In genomic region chr2:171702781-171703556, GRCh38 we compare ENCODE assay signal across 16 cellular contexts. TPM values are rescaled to one million over a fixed set of nuclear protein-coding genes. Genes with fewer than 3 reads are reported as not detected.
DNase-seq lines count a peak whose midpoint lies in the region; FAIRE-seq and TF ChIP-seq lines count a peak whose summit lies in the region.
"Had no signal": no experiment of that assay in that cellular context is flagged by ENCODE, and none has a peak within 500 bp of the region (broad histone marks: within the 10 kb centered on the region; RNA-seq: fewer than 3 reads in every experiment).

No MANE protein-coding gene starts in this region.

- no peak overlapping the region for H3K4me3 ChIP-seq in tibial nerve
- H3K4me3 ChIP-seq: lung had no signal

- peak; percentile 35 for DNase-seq in A172 (ENCODE audit: low spot score)
- DNase-seq in H4 (ENCODE audit: low spot score), result peak; percentile 7
- DNase-seq in amniotic epithelial cell (ENCODE audit: low read depth), result peak; percentile 60
- peak; percentile 60 for DNase-seq in fibroblast of peridontal ligament (ENCODE audit: extremely low read depth)
- no peak for DNase-seq in DMS 273 treated with DMSO at 0.1 percent for 48 hours (lab: John Stamatoyannopoulos, UW)
- DNase-seq in GM12891 (ENCODE audit: insufficient read length, low spot score), result no peak
- DNase-seq in tibial nerve (ENCODE audit: low spot score in 2 of 2), result no peak
- no peak for DNase-seq in GM13976 (ENCODE audit: low spot score)
- DNase-seq: Calu3; glutamatergic neuron; natural killer cell; NCI-H2081 treated with DMSO at 0.1 percent for 48 hours; stimulated activated naive CD4-positive, alpha-beta T cell treated with Interleukin-2 at 50 U/mL for 16 hours had no signal

- H3K27ac ChIP-seq in tibial nerve, result no peak overlapping the region

- 86% methylated on average over 7 of the region's 7 CpGs for WGBS in tibial nerve, 2 donors

- no peak for TF ChIP-seq EP300 in tibial nerve (IDR thresholded peaks at IDR 0.05)

- H3K4me1 ChIP-seq in tibial nerve, result peaks cover 0 to 52% (median 3%) of the 10 kb centered on the region in 4 donors

- FAIRE-seq in GM12891 (lab: Jason Lieb, UNC), result no peak
- FAIRE-seq: HTR-8/SVneo, urothelium cell line had no signal

- no peaks in the 10 kb centered on the region for H3K9me3 ChIP-seq in tibial nerve

- TF ChIP-seq CTCF in tibial nerve (IDR thresholded peaks at IDR 0.05) (no peak), GM13976 (IDR thresholded peaks at IDR 0.05; ENCODE audit: borderline replicate concordance, control extremely low read depth, extremely low read depth, insufficient read depth, missing control alignments) (no peak)

- TF ChIP-seq POLR2A in GM12891 (IDR thresholded peaks at IDR 0.05; ENCODE audit: low read depth, low read length) (no peak), tibial nerve (IDR thresholded peaks at IDR 0.05) (no peak)

- in situ Hi-C loops in GM13976 (cut with MboI; ENCODE audit: low sequenced_read_pairs, unreplicated experiment), result loop anchor here (10.0 to 25.0 kb wide), 2 partner anchors 402 to 759 kb away; partner anchors contain the start of gene DLX2

- peaks cover 0 to 23% (median 0%) of the 10 kb centered on the region in 3 donors for H3K36me3 ChIP-seq in tibial nerve

- no peaks in the 10 kb centered on the region for H3K27me3 ChIP-seq in tibial nerve

TF ChIP-seq in GM12891, 5 proteins besides CTCF, POLR2A, EP300 and RAD21:
- TF ChIP-seq TAF1 (IDR thresholded peaks at IDR 0.05; ENCODE audit: low read depth, low read length) (no peak), POU2F2 (IDR thresholded peaks at IDR 0.05; ENCODE audit: low read depth, low read length) (no peak), PAX5 (IDR thresholded peaks at IDR 0.05; ENCODE audit: insufficient read depth, low read length, severe bottlenecking) (no peak), SPI1 (IDR thresholded peaks at IDR 0.05; ENCODE audit: low read depth, low read length) (no peak), POLR2AphosphoS5 (IDR thresholded peaks at IDR 0.05; ENCODE audit: low read depth, low read length) (no peak)

RNA-seq across cellular contexts. Expression of gene DYNC1I2, which starts 15.7 kb away (rescaled TPM):
- 154 and 181 TPM in 2 replicates for total RNA-seq in A172 (2014; rRNA removed; shearing (Covaris generic))
- total RNA-seq in H4 (2014; rRNA removed; shearing (Covaris generic)), result 65.9 and 72.6 TPM in 2 replicates
- polyA plus RNA-seq in GM12891 (2012; ENCODE audit: low read depth, missing spikeins), result 48.4 TPM
- total RNA-seq in tibial nerve, result 100 to 1,000 TPM in 3 of 4 donors, 10 to 100 TPM in 1; 99.6 to 116 (median 113) TPM

Comparison
In these comparisons a context has a peak if more than half of its experiments do, and no peak if none do; other contexts are left out.
1. DNase-seq: peak in A172 (single experiment), H4 (single experiment), amniotic epithelial cell (single experiment) and fibroblast of peridontal ligament (single experiment); none in DMS 273 treated with DMSO at 0.1 percent for 48 hours (single experiment), GM12891 (single experiment), tibial nerve (0 of 2) and GM13976 (single experiment).